Comparison of ENCODE assay signal across 34 cellular contexts in the genomic region with DNA sequence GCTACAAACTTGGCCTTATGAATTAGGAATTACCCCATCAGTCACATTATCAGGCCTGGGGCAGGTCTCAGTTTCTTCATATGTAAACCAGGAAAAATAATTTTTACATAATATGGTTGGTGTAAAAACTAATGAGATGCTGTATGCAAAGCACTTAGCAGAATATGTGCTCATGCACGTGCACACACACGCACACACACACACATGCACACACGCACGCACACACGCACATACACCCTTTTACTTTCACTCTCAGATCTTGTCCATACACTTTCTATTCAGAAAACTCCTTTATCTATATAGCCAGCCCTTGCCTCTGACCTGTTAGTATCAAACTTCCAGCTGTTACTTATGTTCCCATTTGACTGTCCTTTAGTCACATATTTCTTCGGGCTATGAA.
"Had no signal": no experiment of that assay in that cellular context is flagged by ENCODE, and none has a peak within 500 bp of the region (broad histone marks: within the 10 kb centered on the region; RNA-seq: fewer than 3 reads in every experiment).

No MANE protein-coding gene starts in this region.

- ATAC-seq: activated CD4-positive, CD25-positive, alpha-beta regulatory T cell treated with anti-CD3 and anti-CD28 coated beads, Interleukin-2, amount 50 U/mL, for 24 hours; activated CD8-positive, alpha-beta memory T cell treated with anti-CD3 and anti-CD28 coated beads, Interleukin-2, amount 10 ng/mL, durations not matched to agents 7 days and 5 days; activated CD8-positive, alpha-beta T cell treated with anti-CD3 and anti-CD28 coated beads for 36 hours; activated naive CD8-positive, alpha-beta T cell treated with anti-CD3 and anti-CD28 coated beads, Interleukin-2, amount 50 U/mL, for 24 hours; body of pancreas; gastroesophageal sphincter; heart right ventricle had no signal

- H3K4me1 ChIP-seq: adrenal gland, body of pancreas, breast epithelium, colonic mucosa, esophagus squamous epithelium, gastroesophageal sphincter had no signal

- H3K79me2 ChIP-seq: hepatocyte had no signal

- H3K9me3 ChIP-seq: adrenal gland, body of pancreas, breast epithelium, colonic mucosa, esophagus squamous epithelium, gastroesophageal sphincter, heart right ventricle had no signal

- H3K36me3 ChIP-seq: adrenal gland, breast epithelium, cardiac muscle cell, colonic mucosa, esophagus squamous epithelium, gastroesophageal sphincter, WERI-Rb-1 had no signal

- H3K4me3 ChIP-seq: adrenal gland, body of pancreas, breast epithelium, cardiac muscle cell, colonic mucosa, esophagus squamous epithelium, gastroesophageal sphincter, heart right ventricle, hepatocyte had no signal

- H3K4me2 ChIP-seq: hepatocyte had no signal

- FAIRE-seq: endometrium, endothelial cell of umbilical vein had no signal

- H3K27ac ChIP-seq: adrenal gland, body of pancreas, breast epithelium, cardiac muscle cell, colonic mucosa, epithelial cell of prostate, esophagus squamous epithelium, gastroesophageal sphincter, heart right ventricle, hepatocyte, WERI-Rb-1 had no signal

- H3K27me3 ChIP-seq: adrenal gland, body of pancreas, breast epithelium, cardiac muscle cell, colonic mucosa, esophagus squamous epithelium, gastroesophageal sphincter, heart right ventricle, hepatocyte had no signal

- H2AFZ ChIP-seq: hepatocyte had no signal

- DNase-seq: activated B cell treated with CpG ODN at 0.5 μM for 24 hours; activated CD4-positive, alpha-beta T cell treated with anti-CD3 and anti-CD28 coated beads for 48 hours; activated CD4-positive, alpha-beta T cell treated with anti-CD3 and anti-CD28 coated beads, Interleukin-2, amount 50 U/mL, for 1 hour; activated CD4-positive, alpha-beta T cell treated with anti-CD3 and anti-CD28 coated beads, Interleukin-2, amount 50 U/mL, for 48 hours; activated CD8-positive, alpha-beta memory T cell treated with anti-CD3 and anti-CD28 coated beads, Interleukin-2, amount 10 ng/mL, durations not matched to agents 7 days and 5 days; activated CD8-positive, alpha-beta memory T cell treated with anti-CD3 and anti-CD28 coated beads, Interleukin-2, amount 50 U/mL, for 4 hours; activated CD8-positive, alpha-beta T cell treated with anti-CD3 and anti-CD28 coated beads for 36 hours; activated effector memory CD4-positive, alpha-beta T cell treated with anti-CD3 and anti-CD28 coated beads, Interleukin-2, amount 50 U/mL, for 16 hours; activated naive CD4-positive, alpha-beta T cell treated with anti-CD3 and anti-CD28 coated beads for 36 hours; activated naive CD8-positive, alpha-beta T cell treated with anti-CD3 and anti-CD28 coated beads for 36 hours; activated naive CD8-positive, alpha-beta T cell treated with anti-CD3 and anti-CD28 coated beads, Interleukin-2, amount 50 U/mL, for 24 hours; activated T-cell treated with anti-CD3 and anti-CD28 coated beads, Interleukin-2, amount 50 U/mL, for 1 hour; activated T-cell treated with anti-CD3 and anti-CD28 coated beads, Interleukin-2, amount 50 U/mL, for 48 hours; adrenal gland; amygdala; aorta; body of pancreas; central memory CD4-positive, alpha-beta T cell; cerebellar nuclear complex; colonic mucosa; effector CD8-positive, alpha-beta T cell; esophagus squamous epithelium; foreskin melanocyte; heart right ventricle; T1000; WERI-Rb-1 had no signal
